Comparison of ENCODE assay signal across 22 cellular contexts in genomic region chr17:75471207-75471606, GRCh38. TPM values are rescaled to one million over a fixed set of nuclear protein-coding genes. Genes with fewer than 3 reads are reported as not detected.
"Had no signal": no experiment of that assay in that cellular context is flagged by ENCODE, and none has a peak within 500 bp of the region (broad histone marks: within the 10 kb centered on the region; RNA-seq: fewer than 3 reads in every experiment).

No MANE protein-coding gene starts in this region.

- H3K27me3 ChIP-seq: SJCRH30 had no signal

- DNase-seq: activated CD4-positive, alpha-beta memory T cell treated with anti-CD3 and anti-CD28 coated beads for 36 hours; activated CD4-positive, alpha-beta T cell treated with anti-CD3 and anti-CD28 coated beads, Interleukin-2, amount 10 ng/mL, durations not matched to agents 7 days and 5 days; activated CD4-positive, CD25-positive, alpha-beta regulatory T cell; activated CD8-positive, alpha-beta memory T cell treated with anti-CD3 and anti-CD28 coated beads for 24 hours; activated gamma-delta T cell; activated naive CD4-positive, alpha-beta T cell treated with anti-CD3 and anti-CD28 coated beads for 36 hours; activated naive CD8-positive, alpha-beta T cell treated with anti-CD3 and anti-CD28 coated beads for 36 hours; activated T-cell treated with anti-CD3 and anti-CD28 coated beads, Interleukin-2, amount 50 U/mL, for 4 hours; anterior cingulate cortex; Karpas-422; NCI-H1694; NCI-H226; NCI-H526; NCI-H82; Right ventricle myocardium superior; SJCRH30; SK-N-SH; T-helper 1 cell had no signal

- ATAC-seq: activated T-cell treated with anti-CD3 and anti-CD28 coated beads, Interleukin-2, amount 50 U/mL, for 4 hours; activated T-helper 17 cell treated with anti-CD3 and anti-CD28 coated beads, Interleukin-2, amount 50 U/mL, for 72 hours; Panc1 had no signal

- H3K4me3 ChIP-seq: SJCRH30 had no signal

- H3K9ac ChIP-seq: SK-N-SH had no signal

- H3K27me3 Mint-ChIP-seq: activated CD4-positive, alpha-beta memory T cell treated with anti-CD3 and anti-CD28 coated beads for 36 hours; activated CD4-positive, alpha-beta T cell treated with anti-CD3 and anti-CD28 coated beads, Interleukin-2, amount 10 ng/mL, durations not matched to agents 7 days and 5 days; activated naive CD8-positive, alpha-beta T cell treated with anti-CD3 and anti-CD28 coated beads for 36 hours; activated T-helper 17 cell treated with anti-CD3 and anti-CD28 coated beads, Interleukin-2, amount 50 U/mL, for 72 hours had no signal

- H3K4me1 Mint-ChIP-seq: activated CD4-positive, alpha-beta T cell treated with anti-CD3 and anti-CD28 coated beads, Interleukin-2, amount 10 ng/mL, durations not matched to agents 7 days and 5 days; activated naive CD8-positive, alpha-beta T cell treated with anti-CD3 and anti-CD28 coated beads for 36 hours; activated T-helper 17 cell treated with anti-CD3 and anti-CD28 coated beads, Interleukin-2, amount 50 U/mL, for 72 hours had no signal

- H3K9me3 ChIP-seq: SJCRH30, SK-N-SH had no signal

- H3K9me3 Mint-ChIP-seq: activated CD4-positive, alpha-beta memory T cell treated with anti-CD3 and anti-CD28 coated beads for 36 hours; activated CD4-positive, alpha-beta T cell treated with anti-CD3 and anti-CD28 coated beads, Interleukin-2, amount 10 ng/mL, durations not matched to agents 7 days and 5 days; activated naive CD4-positive, alpha-beta T cell treated with anti-CD3 and anti-CD28 coated beads for 36 hours; activated naive CD8-positive, alpha-beta T cell treated with anti-CD3 and anti-CD28 coated beads for 36 hours; activated T-cell treated with anti-CD3 and anti-CD28 coated beads, Interleukin-2, amount 50 U/mL, for 4 hours; activated T-helper 17 cell treated with anti-CD3 and anti-CD28 coated beads, Interleukin-2, amount 50 U/mL, for 72 hours had no signal

- H3K4me3 Mint-ChIP-seq: activated CD4-positive, alpha-beta memory T cell treated with anti-CD3 and anti-CD28 coated beads for 36 hours; activated CD4-positive, alpha-beta T cell treated with anti-CD3 and anti-CD28 coated beads, Interleukin-2, amount 10 ng/mL, durations not matched to agents 7 days and 5 days; activated naive CD4-positive, alpha-beta T cell treated with anti-CD3 and anti-CD28 coated beads for 36 hours; activated naive CD8-positive, alpha-beta T cell treated with anti-CD3 and anti-CD28 coated beads for 36 hours; activated T-cell treated with anti-CD3 and anti-CD28 coated beads, Interleukin-2, amount 50 U/mL, for 4 hours; activated T-helper 17 cell treated with anti-CD3 and anti-CD28 coated beads, Interleukin-2, amount 50 U/mL, for 72 hours had no signal

- H3K27ac Mint-ChIP-seq: activated CD4-positive, alpha-beta memory T cell treated with anti-CD3 and anti-CD28 coated beads for 36 hours; activated CD4-positive, alpha-beta T cell treated with anti-CD3 and anti-CD28 coated beads, Interleukin-2, amount 10 ng/mL, durations not matched to agents 7 days and 5 days; activated naive CD4-positive, alpha-beta T cell treated with anti-CD3 and anti-CD28 coated beads for 36 hours; activated naive CD8-positive, alpha-beta T cell treated with anti-CD3 and anti-CD28 coated beads for 36 hours; activated T-helper 17 cell treated with anti-CD3 and anti-CD28 coated beads, Interleukin-2, amount 50 U/mL, for 72 hours had no signal

- H3K4me2 ChIP-seq: SK-N-SH had no signal

- H3K27ac ChIP-seq: RWPE1, SJCRH30, VCaP had no signal

- H3K9me2 ChIP-seq: SK-N-SH had no signal

RNA-seq across cellular contexts. Expression of gene LLGL2, which starts 54.3 kb away (rescaled TPM):
- total RNA-seq: SJCRH30 had no signal
